Comparison of ENCODE assay signal across 17 cellular contexts in the genomic region with DNA sequence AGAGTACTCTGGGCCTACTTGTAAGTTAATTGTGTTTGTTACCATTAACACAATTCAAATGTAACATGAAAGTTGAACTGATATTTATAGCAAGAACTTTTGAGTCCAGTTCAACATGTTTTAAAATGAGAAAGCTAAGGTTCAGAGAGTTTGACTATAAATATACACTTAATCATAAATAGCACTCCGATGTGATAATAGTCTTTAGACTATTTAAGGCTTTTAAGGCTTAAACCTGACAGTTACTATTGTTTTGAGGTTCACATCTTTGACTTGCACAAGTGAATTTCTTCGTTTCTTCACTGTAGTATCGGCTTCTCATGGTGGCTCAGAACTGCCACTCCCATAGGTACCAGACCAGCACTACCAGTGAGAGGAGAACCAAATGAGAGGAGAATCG. TPM values are rescaled to one million over a fixed set of nuclear protein-coding genes. Genes with fewer than 3 reads are reported as not detected.
DNase-seq lines count a peak whose midpoint lies in the region; ATAC-seq and TF ChIP-seq lines count a peak whose summit lies in the region.
"Had no signal": no experiment of that assay in that cellular context is flagged by ENCODE, and none has a peak within 500 bp of the region (broad histone marks: within the 10 kb centered on the region; RNA-seq: fewer than 3 reads in every experiment).

No MANE protein-coding gene starts in this region.

- WGBS in right cardiac atrium, result 83% methylated on average over 4 of the region's 4 CpGs

- H3K4me1 ChIP-seq in right cardiac atrium (ENCODE audit: control insufficient read depth, insufficient read depth, low read length), result peaks cover 9% of the 10 kb centered on the region
- H3K4me1 ChIP-seq in left ventricle myocardium inferior, result peaks cover 77% of the 10 kb centered on the region

- H3K27ac ChIP-seq in right cardiac atrium (ENCODE audit: low read length) (peak overlapping the region; percentile 84), left ventricle myocardium inferior (replicated peaks) (no peak overlapping the region), SU-DHL-6 (ENCODE audit: low read depth, low read length) (peak overlapping the region; percentile 96)
- H3K27ac ChIP-seq: RWPE1, SJSA1 had no signal

- H3K4me3 Mint-ChIP-seq in neural crest cell (peak overlapping the region; percentile 32), natural killer cell (no peak overlapping the region)
- H3K4me3 Mint-ChIP-seq in stimulated activated effector memory CD8-positive, alpha-beta T cell treated with anti-CD3 and anti-CD28 coated beads, Interleukin-12 subunit alpha, Interleukin-12 subunit beta, amount 100 ng/mL, for 72 hours, result no peak overlapping the region

- H3K9me3 ChIP-seq in right cardiac atrium (ENCODE audit: control insufficient read depth, low read length) (no peaks in the 10 kb centered on the region), left ventricle myocardium inferior (replicated peaks) (no peaks in the 10 kb centered on the region), SU-DHL-6 (ENCODE audit: insufficient read depth, low read length) (no peaks in the 10 kb centered on the region)
- H3K9me3 ChIP-seq: SJSA1 had no signal

- H3K27me3 Mint-ChIP-seq in neural crest cell (ENCODE audit: low read depth) (no peaks in the 10 kb centered on the region), natural killer cell (ENCODE audit: low read depth in 2 of 2) (peaks cover 8 to 11% of the 10 kb centered on the region in 2 donors)

- no peak overlapping the region for H2AFZ ChIP-seq in SU-DHL-6 (ENCODE audit: low read depth, low read length, severe bottlenecking)

- peak overlapping the region; percentile 72 for H3K4me2 ChIP-seq in SU-DHL-6 (ENCODE audit: low read depth, low read length, poor library complexity, severe bottlenecking)

- no peaks in the 10 kb centered on the region for H4K20me1 ChIP-seq in SU-DHL-6 (ENCODE audit: low read depth, low read length)

- H3F3A ChIP-seq in SU-DHL-6 (ENCODE audit: insufficient read depth), result peaks cover 72% of the 10 kb centered on the region

- peaks cover 100% of the 10 kb centered on the region for H3K79me2 ChIP-seq in SU-DHL-6 (ENCODE audit: insufficient read depth, low read length)

- ATAC-seq in right cardiac atrium (no peak), HG03196 (IDR thresholded peaks at IDR 0.05; ENCODE audit: unreplicated experiment) (no peak), natural killer cell (no peak)
- ATAC-seq in stimulated activated effector memory CD8-positive, alpha-beta T cell treated with anti-CD3 and anti-CD28 coated beads, Interleukin-12 subunit alpha, Interleukin-12 subunit beta, amount 100 ng/mL, for 72 hours, result no peak

- H3K36me3 ChIP-seq in left ventricle myocardium inferior (peaks cover 9% of the 10 kb centered on the region), SU-DHL-6 (ENCODE audit: low read length) (peaks cover 15% of the 10 kb centered on the region)

- peak overlapping the region; percentile 61 for H3K9ac ChIP-seq in SU-DHL-6 (ENCODE audit: low read length)

- intact Hi-C loops in right cardiac atrium (cut with DNase I), result no loop called here
- intact Hi-C loops in left ventricle myocardium inferior (cut with micrococcal nuclease), result loop anchor here (5.0 kb wide), 1 partner anchor 47 kb away; no protein-coding TSS in a partner anchor
- intact Hi-C loops in natural killer cell (cut with micrococcal nuclease), result no loop called here

- no peak for DNase-seq in right cardiac atrium
- no peak for DNase-seq in left ventricle myocardium inferior
- DNase-seq in neural crest cell (ENCODE audit: low read depth, low spot score), result no peak
- DNase-seq in natural killer cell, result no peak
- DNase-seq in stimulated activated effector memory CD8-positive, alpha-beta T cell treated with anti-CD3 and anti-CD28 coated beads, Interleukin-12 subunit alpha, Interleukin-12 subunit beta, amount 100 ng/mL, for 72 hours (ENCODE audit: low spot score in 2 of 2), result no peak
- no peak for DNase-seq in MV-4-11 (lab: John Stamatoyannopoulos, UW)
- DNase-seq: 8988T, C1 segment of cervical spinal cord, DND-41, Kasumi-1, NCI-H187 treated with DMSO at 0.1 percent for 48 hours, NCI-H345, OCI-M1 had no signal

- H3K27ac Mint-ChIP-seq in neural crest cell (ENCODE audit: unreplicated experiment) (no peak overlapping the region), natural killer cell (no peak overlapping the region)
- H3K27ac Mint-ChIP-seq in stimulated activated effector memory CD8-positive, alpha-beta T cell treated with anti-CD3 and anti-CD28 coated beads, Interleukin-12 subunit alpha, Interleukin-12 subunit beta, amount 100 ng/mL, for 72 hours, result no peak overlapping the region

- no peaks in the 10 kb centered on the region for H3K9me2 ChIP-seq in SU-DHL-6 (replicated peaks; ENCODE audit: insufficient read depth, low read length)

- peaks cover 15% of the 10 kb centered on the region for H3K36me3 Mint-ChIP-seq in neural crest cell (ENCODE audit: low read depth)
- no peaks in the 10 kb centered on the region for H3K36me3 Mint-ChIP-seq in natural killer cell
- H3K36me3 Mint-ChIP-seq in stimulated activated effector memory CD8-positive, alpha-beta T cell treated with anti-CD3 and anti-CD28 coated beads, Interleukin-12 subunit alpha, Interleukin-12 subunit beta, amount 100 ng/mL, for 72 hours, result no peaks in the 10 kb centered on the region

- H3K4me1 Mint-ChIP-seq in neural crest cell (peaks cover 96% of the 10 kb centered on the region), natural killer cell (peaks cover 0 to 5% of the 10 kb centered on the region in 2 donors)
- H3K4me1 Mint-ChIP-seq in stimulated activated effector memory CD8-positive, alpha-beta T cell treated with anti-CD3 and anti-CD28 coated beads, Interleukin-12 subunit alpha, Interleukin-12 subunit beta, amount 100 ng/mL, for 72 hours, result no peaks in the 10 kb centered on the region

- H3K27me3 ChIP-seq in right cardiac atrium (ENCODE audit: control insufficient read depth, insufficient read depth) (no peaks in the 10 kb centered on the region), left ventricle myocardium inferior (ENCODE audit: low read depth) (no peaks in the 10 kb centered on the region), SU-DHL-6 (ENCODE audit: low read length) (no peaks in the 10 kb centered on the region)
- H3K27me3 ChIP-seq: SJSA1 had no signal

- H3K9me3 Mint-ChIP-seq in neural crest cell, result no peaks in the 10 kb centered on the region
- H3K9me3 Mint-ChIP-seq in natural killer cell, result no peaks in the 10 kb centered on the region
- H3K9me3 Mint-ChIP-seq in stimulated activated effector memory CD8-positive, alpha-beta T cell treated with anti-CD3 and anti-CD28 coated beads, Interleukin-12 subunit alpha, Interleukin-12 subunit beta, amount 100 ng/mL, for 72 hours, result peaks cover 5% of the 10 kb centered on the region

- TF ChIP-seq CTCF in left ventricle myocardium inferior (IDR thresholded peaks at IDR 0.05; ENCODE audit: borderline replicate concordance) (no peak), SU-DHL-6 (IDR thresholded peaks at IDR 0.05; ENCODE audit: insufficient read depth, low read length, poor library complexity, severe bottlenecking) (no peak), neural crest cell (conservative IDR thresholded peaks at IDR 0.05) (no peak), natural killer cell (IDR thresholded peaks at IDR 0.05) (no peak)

- no peak overlapping the region for H3K4me3 ChIP-seq in right cardiac atrium (ENCODE audit: low read length)
- no peak overlapping the region for H3K4me3 ChIP-seq in left ventricle myocardium inferior
- H3K4me3 ChIP-seq in SU-DHL-6 (ENCODE audit: insufficient read depth, low read length, poor library complexity, severe bottlenecking), result peak overlapping the region; percentile 31
- H3K4me3 ChIP-seq: SJSA1 had no signal

RNA-seq across cellular contexts. Expression of gene ZNF608, which starts 42.4 kb away (rescaled TPM):
- total RNA-seq in right cardiac atrium (10 to 100 TPM; 31.1 to 43.7 (median 41.2) TPM), left ventricle myocardium inferior (6.8 TPM), neural crest cell (106 and 107 TPM in 2 replicates), natural killer cell (1 to 10 TPM in 1 of 3 donors, under 1 TPM in 1, not detected in 1; 0.39 to 6.6 TPM)
- polyA plus RNA-seq in right cardiac atrium, result 16.4 TPM
